ENCODE assay signal across 20 cellular contexts in genomic region chr6:56172144-56172543, GRCh38.
"Had no signal": no experiment of that assay in that cellular context is flagged by ENCODE, and none has a peak within 500 bp of the region (broad histone marks: within the 10 kb centered on the region; RNA-seq: fewer than 3 reads in every experiment).

No MANE protein-coding gene starts in this region.

- H3K27me3 ChIP-seq: upper lobe of left lung had no signal

- ATAC-seq: activated CD8-positive, alpha-beta T cell treated with anti-CD3 and anti-CD28 coated beads for 36 hours; activated naive CD8-positive, alpha-beta T cell treated with anti-CD3 and anti-CD28 coated beads, Interleukin-2, amount 50 U/mL, for 24 hours; left colon; lower lobe of right lung; stimulated activated naive B cell treated with anti-CD40 and anti-IgM and Interleukin-4, amounts not matched to agents 10 μg/mL and 1 μg/mL and 100 μg/mL, for 72 hours had no signal

- H3K27me3 Mint-ChIP-seq: activated B cell treated with CpG ODN at 0.5 μM for 24 hours; activated CD8-positive, alpha-beta T cell treated with anti-CD3 and anti-CD28 coated beads for 36 hours; activated naive CD4-positive, alpha-beta T cell treated with anti-CD3 and anti-CD28 coated beads, Interleukin-2, amount 10 ng/mL, durations not matched to agents 7 days and 5 days; activated naive CD8-positive, alpha-beta T cell treated with anti-CD3 and anti-CD28 coated beads, Interleukin-2, amount 50 U/mL, for 24 hours; dendritic cell treated with granulocyte-macrophage colony-stimulating factor and Interleukin-4, amounts not matched to agents 40 ng/mL and 50 ng/mL, for 4 days; progenitor cell of endocrine pancreas; stimulated activated naive B cell treated with anti-CD40 and anti-IgM and Interleukin-4, amounts not matched to agents 10 μg/mL and 1 μg/mL and 100 μg/mL, for 72 hours had no signal

- H3K36me3 Mint-ChIP-seq: activated naive CD4-positive, alpha-beta T cell treated with anti-CD3 and anti-CD28 coated beads, Interleukin-2, amount 10 ng/mL, durations not matched to agents 7 days and 5 days had no signal

- H3K4me1 Mint-ChIP-seq: activated B cell treated with CpG ODN at 0.5 μM for 24 hours; activated naive CD4-positive, alpha-beta T cell treated with anti-CD3 and anti-CD28 coated beads, Interleukin-2, amount 10 ng/mL, durations not matched to agents 7 days and 5 days; activated naive CD8-positive, alpha-beta T cell treated with anti-CD3 and anti-CD28 coated beads, Interleukin-2, amount 50 U/mL, for 24 hours; mesothelial cell of epicardium; nephron progenitor cell; stimulated activated naive B cell treated with anti-CD40 and anti-IgM and Interleukin-4, amounts not matched to agents 10 μg/mL and 1 μg/mL and 100 μg/mL, for 72 hours had no signal

- H3K36me3 ChIP-seq: lower lobe of right lung, upper lobe of left lung had no signal

- H3K4me3 Mint-ChIP-seq: activated B cell treated with CpG ODN at 0.5 μM for 24 hours; activated CD8-positive, alpha-beta T cell treated with anti-CD3 and anti-CD28 coated beads for 36 hours; activated naive CD4-positive, alpha-beta T cell treated with anti-CD3 and anti-CD28 coated beads, Interleukin-2, amount 10 ng/mL, durations not matched to agents 7 days and 5 days; activated naive CD8-positive, alpha-beta T cell treated with anti-CD3 and anti-CD28 coated beads, Interleukin-2, amount 50 U/mL, for 24 hours; dendritic cell treated with granulocyte-macrophage colony-stimulating factor and Interleukin-4, amounts not matched to agents 40 ng/mL and 50 ng/mL, for 4 days; mesothelial cell of epicardium; nephron progenitor cell; stimulated activated naive B cell treated with anti-CD40 and anti-IgM and Interleukin-4, amounts not matched to agents 10 μg/mL and 1 μg/mL and 100 μg/mL, for 72 hours; T-helper 2 cell treated with Interferon-gamma antibody and Interleukin-4, amounts not matched to agents 5 μg/mL and 100 μg/mL, for 36 hours had no signal

- DNase-seq: activated B cell treated with CpG ODN at 0.5 μM for 24 hours; activated CD4-positive, alpha-beta T cell treated with anti-CD3 and anti-CD28 coated beads for 48 hours; activated CD8-positive, alpha-beta T cell treated with anti-CD3 and anti-CD28 coated beads for 36 hours; activated effector memory CD4-positive, alpha-beta T cell treated with Interleukin-2 at 50 U/mL for 16 hours; activated naive CD4-positive, alpha-beta T cell treated with anti-CD3 and anti-CD28 coated beads, Interleukin-2, amount 10 ng/mL, durations not matched to agents 7 days and 5 days; activated naive CD8-positive, alpha-beta T cell treated with anti-CD3 and anti-CD28 coated beads, Interleukin-2, amount 50 U/mL, for 24 hours; activated T-cell treated with anti-CD3 and anti-CD28 coated beads, Interleukin-2, amount 50 U/mL, for 48 hours; effector memory CD4-positive, alpha-beta T cell; foreskin fibroblast; left colon; lower lobe of right lung; nephron progenitor cell; stimulated activated naive B cell treated with anti-CD40 and anti-IgM and Interleukin-4, amounts not matched to agents 10 μg/mL and 1 μg/mL and 100 μg/mL, for 72 hours; upper lobe of left lung had no signal

- H3K27ac ChIP-seq: epithelial cell of prostate, lower lobe of right lung, thoracic aorta, upper lobe of left lung had no signal

- H3K27ac Mint-ChIP-seq: activated B cell treated with CpG ODN at 0.5 μM for 24 hours; activated CD8-positive, alpha-beta T cell treated with anti-CD3 and anti-CD28 coated beads for 36 hours; activated naive CD4-positive, alpha-beta T cell treated with anti-CD3 and anti-CD28 coated beads, Interleukin-2, amount 10 ng/mL, durations not matched to agents 7 days and 5 days; activated naive CD8-positive, alpha-beta T cell treated with anti-CD3 and anti-CD28 coated beads, Interleukin-2, amount 50 U/mL, for 24 hours; dendritic cell treated with granulocyte-macrophage colony-stimulating factor and Interleukin-4, amounts not matched to agents 40 ng/mL and 50 ng/mL, for 4 days; mesothelial cell of epicardium; nephron progenitor cell; progenitor cell of endocrine pancreas; stimulated activated naive B cell treated with anti-CD40 and anti-IgM and Interleukin-4, amounts not matched to agents 10 μg/mL and 1 μg/mL and 100 μg/mL, for 72 hours; T-helper 2 cell treated with Interferon-gamma antibody and Interleukin-4, amounts not matched to agents 5 μg/mL and 100 μg/mL, for 36 hours had no signal

- H3K4me1 ChIP-seq: lower lobe of right lung, upper lobe of left lung had no signal

- H3K4me3 ChIP-seq: lower lobe of right lung, thoracic aorta, upper lobe of left lung had no signal
